Comparison of ENCODE assay signal across 20 cellular contexts in the genomic region with DNA sequence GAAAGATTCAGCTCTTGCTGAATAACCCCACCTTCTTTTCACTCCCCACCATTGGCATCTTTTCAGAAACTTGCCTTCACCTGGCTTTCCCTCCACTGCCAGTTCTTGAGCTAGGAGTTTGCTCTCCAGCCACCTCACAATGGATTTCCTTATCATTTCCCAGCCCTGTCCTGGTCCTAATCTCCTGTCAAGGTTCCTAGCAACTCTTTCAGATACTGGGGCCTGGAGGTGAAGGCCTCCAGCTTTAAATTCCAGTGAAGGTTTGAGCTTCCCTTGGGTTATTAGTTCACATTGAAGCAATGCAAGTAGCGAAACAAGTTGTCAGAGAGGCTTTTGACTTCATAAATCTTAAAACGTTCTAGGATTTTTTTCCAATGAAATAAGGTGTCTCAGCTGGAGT.
DNase-seq lines count a peak whose midpoint lies in the region; ATAC-seq, FAIRE-seq and TF ChIP-seq lines count a peak whose summit lies in the region.
"Had no signal": no experiment of that assay in that cellular context is flagged by ENCODE, and none has a peak within 500 bp of the region (broad histone marks: within the 10 kb centered on the region; RNA-seq: fewer than 3 reads in every experiment).

No MANE protein-coding gene starts in this region.

- H3K9me3 Mint-ChIP-seq in nephron = no peaks in the 10 kb centered on the region
- no peaks in the 10 kb centered on the region for H3K9me3 Mint-ChIP-seq in progenitor cell of endocrine pancreas (ENCODE audit: low read depth)
- H3K9me3 Mint-ChIP-seq: CD8-positive, alpha-beta T cell had no signal

- TF ChIP-seq POLR2A in gastroesophageal sphincter (IDR thresholded peaks at IDR 0.05) = no peak

- H3K27ac Mint-ChIP-seq in nephron (peak overlapping the region in 2 of 3 experiments; percentile 23 to 52), progenitor cell of endocrine pancreas (peak overlapping the region; percentile 6)
- H3K27ac Mint-ChIP-seq: CD14-positive monocyte; CD8-positive, alpha-beta T cell had no signal

- H3K27me3 Mint-ChIP-seq in nephron (ENCODE audit: low read depth) (no peaks in the 10 kb centered on the region), progenitor cell of endocrine pancreas (peaks cover 3% of the 10 kb centered on the region)

- FAIRE-seq in GM19239 (lab: Jason Lieb, UNC) = no peak
- FAIRE-seq: D721Med, GM12892 had no signal

- peaks cover 27% of the 10 kb centered on the region for H3K4me1 Mint-ChIP-seq in nephron
- peaks cover 11% of the 10 kb centered on the region for H3K4me1 Mint-ChIP-seq in progenitor cell of endocrine pancreas (ENCODE audit: low read depth)
- H3K4me1 Mint-ChIP-seq: CD14-positive monocyte had no signal

- DNase-seq in NCI-H82 (lab: John Stamatoyannopoulos, UW) (peak; percentile 69), NCI-H82 treated with DMSO at 0.1 percent for 48 hours (lab: John Stamatoyannopoulos, UW; ENCODE audit: unreplicated experiment) (no peak), progenitor cell of endocrine pancreas (ENCODE audit: low spot score, unreplicated experiment) (no peak), GM19239 (ENCODE audit: insufficient read length, low spot score) (no peak)
- no peak for DNase-seq in activated CD4-positive, alpha-beta T cell treated with anti-CD3 and anti-CD28 coated beads for 4 hours
- DNase-seq: CD8-positive, alpha-beta T cell; COR-L47; DMS153; DMS79 treated with DMSO at 0.1 percent for 48 hours; EL; GDM1; GOT3 had no signal

- peaks cover 8 to 51% (median 16%) of the 10 kb centered on the region in 3 donors for H3K4me1 ChIP-seq in gastroesophageal sphincter
- H3K4me1 ChIP-seq: HAP-1 had no signal

- H3K36me3 ChIP-seq in gastroesophageal sphincter = no peaks in the 10 kb centered on the region
- H3K36me3 ChIP-seq: HAP-1 had no signal

- ATAC-seq in gastroesophageal sphincter (no peak), HG03097 (IDR thresholded peaks at IDR 0.05; ENCODE audit: low FRiP score, unreplicated experiment) (no peak)
- ATAC-seq: CD8-positive, alpha-beta T cell had no signal

- WGBS in gastroesophageal sphincter (ENCODE audit: low coverage in 1 of 2), 2 donors = 0 to 69% methylated on average over 1 to 2 of the region's 2 CpGs

- H3K4me3 Mint-ChIP-seq in nephron = no peak overlapping the region
- no peak overlapping the region for H3K4me3 Mint-ChIP-seq in progenitor cell of endocrine pancreas (ENCODE audit: low read depth)
- H3K4me3 Mint-ChIP-seq: CD14-positive monocyte; CD8-positive, alpha-beta T cell had no signal

- H3K36me3 Mint-ChIP-seq in nephron (ENCODE audit: low read depth) (no peaks in the 10 kb centered on the region), progenitor cell of endocrine pancreas (ENCODE audit: insufficient read depth) (no peaks in the 10 kb centered on the region)
- H3K36me3 Mint-ChIP-seq: CD14-positive monocyte; CD8-positive, alpha-beta T cell had no signal

- peak overlapping the region in 3 of 4 donors; percentile 19 to 45 (median 43) for H3K27ac ChIP-seq in gastroesophageal sphincter
- H3K27ac ChIP-seq: 22Rv1 had no signal

- no peak for TF ChIP-seq EP300 in gastroesophageal sphincter (IDR thresholded peaks at IDR 0.05)

- H3K9me3 ChIP-seq in gastroesophageal sphincter = no peaks in the 10 kb centered on the region
- H3K9me3 ChIP-seq: HAP-1 had no signal

- H3K27me3 ChIP-seq in gastroesophageal sphincter = no peaks in the 10 kb centered on the region

- H3K4me3 ChIP-seq in gastroesophageal sphincter = no peak overlapping the region
- H3K4me3 ChIP-seq: HAP-1 had no signal

- TF ChIP-seq CTCF in gastroesophageal sphincter (IDR thresholded peaks at IDR 0.05) (no peak), nephron (IDR thresholded peaks at IDR 0.05; ENCODE audit: unreplicated experiment in 3 of 3) (no peak), progenitor cell of endocrine pancreas (IDR thresholded peaks at IDR 0.05; ENCODE audit: unreplicated experiment) (no peak)
